ENCODE assay signal across 1 cellular context in the genomic region with DNA sequence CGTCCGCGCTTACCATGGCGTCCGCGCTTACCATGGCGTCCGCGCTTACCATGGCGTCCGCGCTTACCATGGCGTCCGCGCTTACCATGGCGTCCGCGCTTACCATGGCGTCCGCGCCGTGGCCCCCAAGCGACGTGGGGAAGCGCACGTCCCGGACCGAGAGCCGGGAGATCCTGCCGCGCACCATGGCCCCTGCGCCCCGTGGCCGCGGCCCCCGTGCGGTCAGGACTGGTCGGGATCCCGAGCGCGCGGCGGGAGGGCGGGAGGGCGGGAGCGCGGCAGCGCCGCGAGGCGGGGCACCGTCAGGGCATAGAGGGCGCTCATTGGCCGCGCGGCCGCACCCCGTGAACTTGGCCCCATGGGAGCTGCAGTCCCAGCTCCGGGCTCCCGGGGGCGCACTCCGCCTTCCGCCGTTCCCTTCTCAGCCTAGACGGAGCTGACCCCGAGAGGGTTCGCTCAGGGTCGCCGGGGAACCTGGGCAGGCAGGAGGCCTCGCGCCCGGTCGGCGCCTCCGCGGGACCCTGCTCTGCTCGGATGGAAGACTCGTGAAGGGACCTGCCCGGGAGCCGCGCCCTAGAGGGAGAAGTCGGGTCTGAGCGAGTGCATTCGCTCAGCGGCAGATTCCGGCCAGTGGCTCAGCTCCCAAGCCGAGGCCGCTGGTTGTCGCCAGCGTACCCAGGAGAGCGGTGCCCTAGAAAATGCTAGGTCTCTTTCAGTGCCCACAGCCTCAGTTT.
TF ChIP-seq lines count a peak whose summit lies in the region.

A gene with protein sequence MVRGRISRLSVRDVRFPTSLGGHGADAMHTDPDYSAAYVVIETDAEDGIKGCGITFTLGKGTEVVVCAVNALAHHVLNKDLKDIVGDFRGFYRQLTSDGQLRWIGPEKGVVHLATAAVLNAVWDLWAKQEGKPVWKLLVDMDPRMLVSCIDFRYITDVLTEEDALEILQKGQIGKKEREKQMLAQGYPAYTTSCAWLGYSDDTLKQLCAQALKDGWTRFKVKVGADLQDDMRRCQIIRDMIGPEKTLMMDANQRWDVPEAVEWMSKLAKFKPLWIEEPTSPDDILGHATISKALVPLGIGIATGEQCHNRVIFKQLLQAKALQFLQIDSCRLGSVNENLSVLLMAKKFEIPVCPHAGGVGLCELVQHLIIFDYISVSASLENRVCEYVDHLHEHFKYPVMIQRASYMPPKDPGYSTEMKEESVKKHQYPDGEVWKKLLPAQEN (minus strand): TSS at position 230 of the 734 bp plus-strand sequence. CDS start 43 bp downstream, at position 187.

TF ChIP-seq in IMR-90, 13 proteins besides CTCF, POLR2A, EP300 and RAD21:
- no peak for TF ChIP-seq CHD1 (IDR thresholded peaks at IDR 0.05; ENCODE audit: low read depth, low read length)
- TF ChIP-seq, protein P1, sequence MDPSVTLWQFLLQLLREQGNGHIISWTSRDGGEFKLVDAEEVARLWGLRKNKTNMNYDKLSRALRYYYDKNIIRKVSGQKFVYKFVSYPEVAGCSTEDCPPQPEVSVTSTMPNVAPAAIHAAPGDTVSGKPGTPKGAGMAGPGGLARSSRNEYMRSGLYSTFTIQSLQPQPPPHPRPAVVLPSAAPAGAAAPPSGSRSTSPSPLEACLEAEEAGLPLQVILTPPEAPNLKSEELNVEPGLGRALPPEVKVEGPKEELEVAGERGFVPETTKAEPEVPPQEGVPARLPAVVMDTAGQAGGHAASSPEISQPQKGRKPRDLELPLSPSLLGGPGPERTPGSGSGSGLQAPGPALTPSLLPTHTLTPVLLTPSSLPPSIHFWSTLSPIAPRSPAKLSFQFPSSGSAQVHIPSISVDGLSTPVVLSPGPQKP (IDR thresholded peaks at IDR 0.05; ENCODE audit: borderline replicate concordance, low read depth, low read length) = no peak
- no peak for TF ChIP-seq MAFK (IDR thresholded peaks at IDR 0.05; ENCODE audit: low read depth, low read length)
- TF ChIP-seq, protein P2, sequence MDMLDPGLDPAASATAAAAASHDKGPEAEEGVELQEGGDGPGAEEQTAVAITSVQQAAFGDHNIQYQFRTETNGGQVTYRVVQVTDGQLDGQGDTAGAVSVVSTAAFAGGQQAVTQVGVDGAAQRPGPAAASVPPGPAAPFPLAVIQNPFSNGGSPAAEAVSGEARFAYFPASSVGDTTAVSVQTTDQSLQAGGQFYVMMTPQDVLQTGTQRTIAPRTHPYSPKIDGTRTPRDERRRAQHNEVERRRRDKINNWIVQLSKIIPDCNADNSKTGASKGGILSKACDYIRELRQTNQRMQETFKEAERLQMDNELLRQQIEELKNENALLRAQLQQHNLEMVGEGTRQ (IDR thresholded peaks at IDR 0.05; ENCODE audit: low read depth, low read length) = no peak; the same call in 1 of the 2 replicates
- no peak for TF ChIP-seq BHLHE40 (IDR thresholded peaks at IDR 0.05; ENCODE audit: low read depth, low read length)
- no peak for TF ChIP-seq FOS (IDR thresholded peaks at IDR 0.05; ENCODE audit: low read depth, low read length)
- no peak for TF ChIP-seq MAZ (IDR thresholded peaks at IDR 0.05; ENCODE audit: borderline replicate concordance, low read depth, low read length)
- TF ChIP-seq SMC3 (IDR thresholded peaks at IDR 0.05; ENCODE audit: low read depth, low read length) = no peak; the same call in 1 of the 2 replicates
- no peak for TF ChIP-seq MXI1 (IDR thresholded peaks at IDR 0.05; ENCODE audit: borderline replicate concordance, low read depth, low read length)
- no peak for TF ChIP-seq RCOR1 (IDR thresholded peaks at IDR 0.05; ENCODE audit: insufficient replicate concordance, low read length)
- no peak for TF ChIP-seq CEBPB (IDR thresholded peaks at IDR 0.05; ENCODE audit: low read depth, low read length)
- TF ChIP-seq NFE2L2 (IDR thresholded peaks at IDR 0.05; ENCODE audit: low read depth, low read length) = no peak
- TF ChIP-seq RFX5 (IDR thresholded peaks at IDR 0.05; ENCODE audit: low read depth, low read length) = no peak
TF ChIP-seq in IMR-90: peak in this region for 0.
